In genomic region chr1:158336413-158336812, GRCh38 we compare ENCODE assay signal across 13 cellular contexts. TPM values are rescaled to one million over a fixed set of nuclear protein-coding genes. Genes with fewer than 3 reads are reported as not detected.
A peak's percentile ranks its signal among the peaks of the same experiment; 100 is the strongest.
DNase-seq lines count a peak whose midpoint lies in the region; ATAC-seq, FAIRE-seq and TF ChIP-seq lines count a peak whose summit lies in the region.
"Not testable (repeated sequence)": the region's sequence is repeated elsewhere in the genome, so short reads cannot be mapped to it uniquely, and the experiment has no call there.
"Had no signal": no experiment of that assay in that cellular context is flagged by ENCODE, and none has a peak within 500 bp of the region (broad histone marks: within the 10 kb centered on the region; RNA-seq: fewer than 3 reads in every experiment).

No MANE protein-coding gene starts in this region.

- H4K91ac ChIP-seq in H9 (ENCODE audit: insufficient read length, low read depth, low read length); H1 (replicated peaks; ENCODE audit: insufficient read length, low read length): not testable (repeated sequence)

- TF ChIP-seq CTCF in DND-41 (IDR thresholded peaks at IDR 0.05; ENCODE audit: borderline replicate concordance, extremely low read depth, low read length, poor library complexity, severe bottlenecking); H9 (conservative IDR thresholded peaks at IDR 0.05); PC-3 (conservative IDR thresholded peaks at IDR 0.05; ENCODE audit: low read depth, low read length); WTC11 (IDR thresholded peaks at IDR 0.05); H1 (IDR thresholded peaks at IDR 0.05; ENCODE audit: control extremely low read depth in 1 of 3, insufficient read depth in 1 of 3, low read depth in 1 of 3, low read length in 3 of 3): not testable (repeated sequence)

- not testable (repeated sequence) for H3K4me2 ChIP-seq in DND-41 (ENCODE audit: insufficient read depth, low read length); H9 (ENCODE audit: insufficient read depth, insufficient read length, low read length); PC-3 (ENCODE audit: low read length); H1 (ENCODE audit: insufficient read depth in 1 of 2, low read depth in 2 of 2, low read length in 2 of 2)

- DNase-seq in DND-41: peak; percentile 83
- peak; percentile 76 for DNase-seq in H9
- DNase-seq in NCI-H748 (lab: John Stamatoyannopoulos, UW; ENCODE audit: unreplicated experiment): peak; percentile 25
- DNase-seq in PC-3: peak; percentile 8
- peak; percentile 69 for DNase-seq in WTC11 (ENCODE audit: low spot score)
- DNase-seq in activated CD4-positive, alpha-beta memory T cell treated with anti-CD3 and anti-CD28 coated beads, Interleukin-2, amount 10 ng/mL, durations not matched to agents 7 days and 5 days: peak; percentile 62
- not testable (repeated sequence) for DNase-seq in H1 (ENCODE audit: low read depth in 1 of 2, low spot score in 2 of 2)

- H2BK15ac ChIP-seq in H9 (ENCODE audit: low read depth, low read length); H1 (ENCODE audit: low read length): not testable (repeated sequence)

- H4K5ac ChIP-seq in H9 (ENCODE audit: insufficient read length, low read depth, low read length); H1 (ENCODE audit: insufficient read length, low read depth, low read length): not testable (repeated sequence)

- CTCF ChIA-PET in PC-3 (lab: Charles Lee); activated CD4-positive, alpha-beta memory T cell treated with anti-CD3 and anti-CD28 coated beads, Interleukin-2, amount 10 ng/mL, durations not matched to agents 7 days and 5 days (lab: Charles Lee): not testable (repeated sequence)
- CTCF ChIA-PET in WTC11 (lab: Charles Lee): interaction anchor here (0.6 to 1.3 kb wide), 2 partner anchors 160 to 219 kb away, joined by 3 to 7 read pairs; no protein-coding TSS in a partner anchor
- CTCF ChIA-PET in H1 (lab: Charles Lee; ENCODE audit: partially characterized antibody): interaction anchor here (0.6 to 1.0 kb wide), 2 partner anchors 8 to 160 kb away, joined by 3 read pairs; no protein-coding TSS in a partner anchor

- not testable (repeated sequence) for H3K36me3 ChIP-seq in DND-41 (ENCODE audit: insufficient read depth, low read length); PC-3 (ENCODE audit: low read depth, low read length); H1 (ENCODE audit: control insufficient read depth in 2 of 4, insufficient read depth in 4 of 4, low read length in 3 of 4)

- not testable (repeated sequence) for H3K27me3 Mint-ChIP-seq in H9 (ENCODE audit: low read depth); WTC11 (ENCODE audit: low read depth); activated CD4-positive, alpha-beta memory T cell treated with anti-CD3 and anti-CD28 coated beads, Interleukin-2, amount 10 ng/mL, durations not matched to agents 7 days and 5 days

- H3K23ac ChIP-seq in H9 (ENCODE audit: insufficient read length, low read depth, low read length); H1 (ENCODE audit: insufficient read length): not testable (repeated sequence)

- not testable (repeated sequence) for H3K4me1 Mint-ChIP-seq in H9, WTC11
- H3K4me1 Mint-ChIP-seq in activated CD4-positive, alpha-beta memory T cell treated with anti-CD3 and anti-CD28 coated beads, Interleukin-2, amount 10 ng/mL, durations not matched to agents 7 days and 5 days: peaks cover 22% of the 10 kb centered on the region

- peaks cover 37% of the 10 kb centered on the region for H3K79me2 ChIP-seq in DND-41 (ENCODE audit: insufficient read depth, low read length)
- H3K79me2 ChIP-seq in H9 (ENCODE audit: insufficient read depth, low read length); PC-3 (ENCODE audit: low read length); H1 (ENCODE audit: control insufficient read depth in 1 of 2, insufficient read depth in 2 of 2, low read length in 2 of 2): not testable (repeated sequence)

- H3K14ac ChIP-seq in H9 (ENCODE audit: insufficient read depth, low read length); H1 (ENCODE audit: insufficient read length): not testable (repeated sequence)

- not testable (repeated sequence) for H2BK5ac ChIP-seq in H9 (ENCODE audit: insufficient read length, low read length); H1 (ENCODE audit: low read depth, low read length)

- H3K27me3 ChIP-seq in DND-41 (ENCODE audit: insufficient read depth, low read length, poor library complexity); H9 (ENCODE audit: insufficient read depth, low read length); PC-3 (ENCODE audit: low read length); H1 (replicated peaks in 1 of 4; ENCODE audit: control insufficient read depth in 3 of 4, extremely low read depth in 1 of 4, insufficient read depth in 3 of 4, low read length in 3 of 4): not testable (repeated sequence)

- H3K56ac ChIP-seq in H9 (ENCODE audit: insufficient read length, low read depth, low read length); H1 (replicated peaks; ENCODE audit: insufficient read length, low read depth, low read length): not testable (repeated sequence)

- not testable (repeated sequence) for H3T11ph ChIP-seq in H9 (ENCODE audit: low read length)

- H2BK12ac ChIP-seq in H9 (ENCODE audit: insufficient read length, low read depth, low read length); H1 (ENCODE audit: low read depth, low read length): not testable (repeated sequence)

- not testable (repeated sequence) for H3K27ac Mint-ChIP-seq in H9; WTC11; activated CD4-positive, alpha-beta memory T cell treated with anti-CD3 and anti-CD28 coated beads, Interleukin-2, amount 10 ng/mL, durations not matched to agents 7 days and 5 days

- not testable (repeated sequence) for H3K9me2 ChIP-seq in PC-3 (replicated peaks; ENCODE audit: low read length)

- peak overlapping the region; percentile 80; the same call in 1 of the 2 replicates for H3K9ac ChIP-seq in DND-41 (ENCODE audit: low read depth, low read length)
- not testable (repeated sequence) for H3K9ac ChIP-seq in H9 (ENCODE audit: extremely low read depth, insufficient read length, low read length); PC-3 (ENCODE audit: low read length); H1 (replicated peaks in 1 of 4; ENCODE audit: extremely low read depth in 1 of 4, low read depth in 3 of 4, low read length in 3 of 4)

- BruUV-seq in PC-3 (replicated peaks; lab: Mats Ljungman, UMichigan): not testable (repeated sequence)

- not testable (repeated sequence) for H3K4ac ChIP-seq in H9 (ENCODE audit: low read depth, low read length); H1 (replicated peaks; ENCODE audit: insufficient read length, low read depth, low read length)

- TF ChIP-seq EP300 in H1 (IDR thresholded peaks at IDR 0.05; ENCODE audit: borderline replicate concordance in 1 of 2, low read depth in 2 of 2, low read length in 2 of 2): not testable (repeated sequence)

- not testable (repeated sequence) for FAIRE-seq in H1 (lab: Jason Lieb, UNC)

- not testable (repeated sequence) for H3K4me3 ChIP-seq in DND-41 (ENCODE audit: low read depth in 1 of 2, low read length in 2 of 2); PC-3 (ENCODE audit: low read length); H1 (ENCODE audit: extremely low read depth in 1 of 4, insufficient read depth in 2 of 4, low read depth in 3 of 4, low read length in 4 of 4)

- not testable (repeated sequence) for H3K23me2 ChIP-seq in H9 (ENCODE audit: insufficient read length, low read depth, low read length, poor library complexity, severe bottlenecking); H1 (ENCODE audit: low read depth, low read length)

- H2BK120ac ChIP-seq in H9 (ENCODE audit: low read depth, low read length, poor library complexity, severe bottlenecking); H1 (replicated peaks; ENCODE audit: low read depth, low read length): not testable (repeated sequence)

- not testable (repeated sequence) for H2AK5ac ChIP-seq in H9 (ENCODE audit: insufficient read length, low read length); H1 (ENCODE audit: low read depth, low read length)

- not testable (repeated sequence) for TF ChIP-seq POLR2A in H1 (IDR thresholded peaks at IDR 0.05; ENCODE audit: control extremely low read depth in 1 of 2, low read depth in 2 of 2, low read length in 2 of 2)

- H2AFZ ChIP-seq in DND-41 (ENCODE audit: low read depth, low read length); H9 (ENCODE audit: low read length); PC-3 (ENCODE audit: low read length): not testable (repeated sequence)
- H2AFZ ChIP-seq in H1 (ENCODE audit: low read length): 0 out of 2 replicates have a peak overlapping the region, but pooled peaks have one; percentile 62

- not testable (repeated sequence) for H2BK20ac ChIP-seq in H9 (ENCODE audit: low read depth, low read length, poor library complexity, severe bottlenecking); H1 (ENCODE audit: low read length)

- H3K27ac ChIP-seq in DND-41 (ENCODE audit: low read length): peak overlapping the region; percentile 100
- not testable (repeated sequence) for H3K27ac ChIP-seq in H9 (ENCODE audit: insufficient read length, low read depth, low read length); PC-3 (ENCODE audit: low read length); H1 (ENCODE audit: low read depth, low read length)

- not testable (repeated sequence) for TF ChIP-seq RAD21 in H1 (IDR thresholded peaks at IDR 0.05 in 1 of 2, conservative IDR thresholded peaks at IDR 0.05 in 1 of 2; ENCODE audit: low read depth in 2 of 2, low read length in 2 of 2)

- not testable (repeated sequence) for ATAC-seq in DND-41 (ENCODE audit: insufficient read depth, low read depth); PC-3; WTC11

- H3K36me3 Mint-ChIP-seq in H9 (ENCODE audit: insufficient read depth in 1 of 3, low read depth in 3 of 3); WTC11; activated CD4-positive, alpha-beta memory T cell treated with anti-CD3 and anti-CD28 coated beads, Interleukin-2, amount 10 ng/mL, durations not matched to agents 7 days and 5 days (ENCODE audit: low read depth): not testable (repeated sequence)

- H3K9me3 ChIP-seq in DND-41 (ENCODE audit: insufficient read depth, low read length, severe bottlenecking): peaks cover 13% of the 10 kb centered on the region
- H3K9me3 ChIP-seq in H9 (ENCODE audit: control insufficient read depth, low read depth, low read length); PC-3 (ENCODE audit: low read length); H1 (ENCODE audit: insufficient read depth in 2 of 2, low read depth in 1 of 2, low read length in 1 of 2): not testable (repeated sequence)

- not testable (repeated sequence) for H3K4me3 Mint-ChIP-seq in H9; WTC11; activated CD4-positive, alpha-beta memory T cell treated with anti-CD3 and anti-CD28 coated beads, Interleukin-2, amount 10 ng/mL, durations not matched to agents 7 days and 5 days

- not testable (repeated sequence) for H3K18ac ChIP-seq in H9 (ENCODE audit: insufficient read length, low read depth, low read length); H1 (ENCODE audit: extremely low read depth, low read length)

- peaks cover 52% of the 10 kb centered on the region for H3K4me1 ChIP-seq in DND-41 (ENCODE audit: insufficient read depth, low read length)
- H3K4me1 ChIP-seq in H9 (ENCODE audit: insufficient read depth, low read length); PC-3 (ENCODE audit: insufficient read depth, low read length); H1 (replicated peaks in 1 of 4; ENCODE audit: control insufficient read depth in 3 of 4, insufficient read depth in 4 of 4, low read length in 3 of 4): not testable (repeated sequence)

- H4K20me1 ChIP-seq in DND-41 (ENCODE audit: insufficient read depth, low read length); H9 (ENCODE audit: control insufficient read depth, insufficient read depth, insufficient read length); PC-3 (ENCODE audit: low read length); H1 (replicated peaks in 1 of 2; ENCODE audit: control insufficient read depth in 1 of 2, insufficient read depth in 2 of 2, low read length in 2 of 2): not testable (repeated sequence)

- POLR2A ChIA-PET in PC-3 (lab: Charles Lee; ENCODE audit: unreplicated experiment); WTC11 (lab: Charles Lee); H1 (lab: Charles Lee; ENCODE audit: partially characterized antibody): not testable (repeated sequence)
- POLR2A ChIA-PET in activated CD4-positive, alpha-beta memory T cell treated with anti-CD3 and anti-CD28 coated beads, Interleukin-2, amount 10 ng/mL, durations not matched to agents 7 days and 5 days (lab: Charles Lee): interaction anchor here (1.4 kb wide), 1 partner anchor 740 kb away, joined by 3 read pairs; the partner anchor contains the start of gene AIM2

- H3F3A ChIP-seq in PC-3 (ENCODE audit: low read length, unreplicated experiment): not testable (repeated sequence)

- not testable (repeated sequence) for H3K9me3 Mint-ChIP-seq in H9; activated CD4-positive, alpha-beta memory T cell treated with anti-CD3 and anti-CD28 coated beads, Interleukin-2, amount 10 ng/mL, durations not matched to agents 7 days and 5 days
- peaks cover 16% of the 10 kb centered on the region for H3K9me3 Mint-ChIP-seq in WTC11

- WGBS in H9 (ENCODE audit: extremely low coverage, insufficient read length, low lambda C conversion rate): no CpG with 5 or more reads among the region's 7 CpGs
- 82% methylated on average over 6 of the region's 7 CpGs; no CpG with 5 or more reads in 1 of the 2 experiments for WGBS in H1 (ENCODE audit: extremely low coverage in 1 of 2, insufficient coverage in 1 of 2, insufficient read length in 1 of 2, insufficient replicate concordance in 2 of 2, low coverage in 1 of 2, low lambda C conversion rate in 2 of 2, missing lambda C conversion rate in 1 of 2), 2 experiments

- intact Hi-C loops in PC-3 (cut with micrococcal nuclease): not testable (repeated sequence)

- not testable (repeated sequence) for H3K79me1 ChIP-seq in H9 (ENCODE audit: insufficient read depth, low read depth, low read length, poor library complexity, severe bottlenecking); H1 (ENCODE audit: low read depth, low read length)

- not testable (repeated sequence) for H4K8ac ChIP-seq in H9 (replicated peaks; ENCODE audit: insufficient read length, low read depth, low read length); H1 (ENCODE audit: extremely low read depth, insufficient read depth, low read length)

RNA-seq across cellular contexts. Expression of gene CD1B, which starts 5.1 kb away (rescaled TPM):
- total RNA-seq in H9 (2021) (not detected in 2 replicates), PC-3 (2014; rRNA removed) (not detected in 2 replicates), WTC11 (2021) (not detected in 3 replicates)
- total RNA-seq in activated CD4-positive, alpha-beta memory T cell treated with anti-CD3 and anti-CD28 coated beads, Interleukin-2, amount 10 ng/mL, durations not matched to agents 7 days and 5 days: not detected
- total RNA-seq in H1 (2021; fragmentation: NEBNext Ultra II Directional; extraction: Animal tissue kit (Norgen Biotek cat#: 25700)): not detected in 2 replicates
- polyA plus RNA-seq in H1 (2011; rRNA removed): not detected in 2 replicates
- polyA plus RNA-seq in H1 (2011; cell fraction: cytosol; rRNA removed): not detected
- polyA plus RNA-seq in H1 (2011; cell fraction: nucleus; rRNA removed): not detected
- not detected in 4 replicates for polyA plus RNA-seq in H1 (2012, experiment 1 of 2)
- not detected for polyA plus RNA-seq in H1 (2012, experiment 2 of 2)
- polyA plus RNA-seq in H1 (2013, experiment 1 of 2): not detected
- not detected for polyA plus RNA-seq in H1 (2013, experiment 2 of 2)
- not detected in 2 replicates for polyA minus RNA-seq in H1 (2011; rRNA and poly(A)+ RNA removed)
- not detected for polyA minus RNA-seq in H1 (2011; cell fraction: cytosol; rRNA and poly(A)+ RNA removed)
- not detected for polyA minus RNA-seq in H1 (2011; cell fraction: nucleus; rRNA and poly(A)+ RNA removed)
- total RNA-seq: Caco-2; CD8-positive, alpha-beta memory T cell; H4; HepG2 had no signal
- polyA plus RNA-seq: A549; AG04450; CD8-positive, alpha-beta memory T cell; HepG2 had no signal

RNA-seq across cellular contexts. Expression of gene CD1E, which starts 17.3 kb away (rescaled TPM):
- total RNA-seq in H9 (2021): not detected in 2 replicates
- not detected in 2 replicates for total RNA-seq in PC-3 (2014; rRNA removed)
- total RNA-seq in WTC11 (2021): not detected in 3 replicates
- not detected for total RNA-seq in activated CD4-positive, alpha-beta memory T cell treated with anti-CD3 and anti-CD28 coated beads, Interleukin-2, amount 10 ng/mL, durations not matched to agents 7 days and 5 days
- not detected in 2 replicates for total RNA-seq in H1 (2021; fragmentation: NEBNext Ultra II Directional; extraction: Animal tissue kit (Norgen Biotek cat#: 25700))
- polyA plus RNA-seq in H1 (2011; rRNA removed): not detected in 2 replicates
- polyA plus RNA-seq in H1 (2011; cell fraction: cytosol; rRNA removed): not detected
- polyA plus RNA-seq in H1 (2011; cell fraction: nucleus; rRNA removed): not detected
- polyA plus RNA-seq in H1 (2012, experiment 1 of 2): not detected in 4 replicates
- polyA plus RNA-seq in H1 (2012, experiment 2 of 2): not detected
- not detected for polyA plus RNA-seq in H1 (2013, experiment 1 of 2)
- polyA plus RNA-seq in H1 (2013, experiment 2 of 2): not detected
- not detected in 2 replicates for polyA minus RNA-seq in H1 (2011; rRNA and poly(A)+ RNA removed)
- not detected for polyA minus RNA-seq in H1 (2011; cell fraction: cytosol; rRNA and poly(A)+ RNA removed)
- not detected for polyA minus RNA-seq in H1 (2011; cell fraction: nucleus; rRNA and poly(A)+ RNA removed)
- total RNA-seq: Caco-2; CD8-positive, alpha-beta memory T cell; H4; HepG2 had no signal
- polyA plus RNA-seq: A549; AG04450; CD8-positive, alpha-beta memory T cell; HepG2 had no signal

RNA-seq across cellular contexts. Expression of gene CD1C, which starts 46.7 kb away (rescaled TPM):
- total RNA-seq in H9 (2021): not detected in 2 replicates
- not detected in 2 replicates for total RNA-seq in PC-3 (2014; rRNA removed)
- total RNA-seq in WTC11 (2021): not detected in 3 replicates
- not detected for total RNA-seq in activated CD4-positive, alpha-beta memory T cell treated with anti-CD3 and anti-CD28 coated beads, Interleukin-2, amount 10 ng/mL, durations not matched to agents 7 days and 5 days
- 0.27 and 0.35 TPM in 2 replicates for total RNA-seq in H1 (2021; fragmentation: NEBNext Ultra II Directional; extraction: Animal tissue kit (Norgen Biotek cat#: 25700))
- polyA plus RNA-seq in H1 (2011; rRNA removed): 0.06 TPM in 2 replicates
- polyA plus RNA-seq in H1 (2011; cell fraction: cytosol; rRNA removed): 0.10 TPM
- polyA plus RNA-seq in H1 (2011; cell fraction: nucleus; rRNA removed): not detected
- 0.16 TPM in 1 of 4 replicates, not detected in the others for polyA plus RNA-seq in H1 (2012, experiment 1 of 2)
- not detected for polyA plus RNA-seq in H1 (2012, experiment 2 of 2)
- 0.22 TPM for polyA plus RNA-seq in H1 (2013, experiment 1 of 2)
- 0.40 TPM for polyA plus RNA-seq in H1 (2013, experiment 2 of 2)
- not detected in 2 replicates for polyA minus RNA-seq in H1 (2011; rRNA and poly(A)+ RNA removed)
- not detected for polyA minus RNA-seq in H1 (2011; cell fraction: cytosol; rRNA and poly(A)+ RNA removed)
- polyA minus RNA-seq in H1 (2011; cell fraction: nucleus; rRNA and poly(A)+ RNA removed): not detected
- total RNA-seq: Caco-2, H4, HepG2 had no signal
- polyA plus RNA-seq: A549; AG04450; CD8-positive, alpha-beta memory T cell; HepG2 had no signal
